17 cellular contexts compared by ENCODE assay signal in the genomic region with DNA sequence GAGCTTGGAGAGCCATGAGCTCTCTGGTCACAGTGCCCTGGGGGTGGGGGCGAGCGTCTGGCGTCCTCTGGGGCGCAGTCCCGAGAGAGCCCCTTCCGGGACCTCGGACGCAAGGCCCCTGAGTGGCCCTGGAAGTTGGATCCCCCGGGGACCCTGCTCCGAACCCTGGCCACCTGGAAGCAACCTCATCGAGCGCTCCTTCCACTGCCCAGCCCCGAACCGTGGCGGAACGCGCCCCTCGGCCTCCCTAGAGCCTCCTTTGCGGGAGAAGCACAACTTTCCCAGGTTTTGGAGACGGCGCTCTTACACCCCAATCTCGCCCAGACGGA. TPM values are rescaled to one million over a fixed set of nuclear protein-coding genes. Genes with fewer than 3 reads are reported as not detected.
DNase-seq lines count a peak whose midpoint lies in the region; ATAC-seq and TF ChIP-seq lines count a peak whose summit lies in the region.
"Had no signal": no experiment of that assay in that cellular context is flagged by ENCODE, and none has a peak within 500 bp of the region (broad histone marks: within the 10 kb centered on the region; RNA-seq: fewer than 3 reads in every experiment).

No MANE protein-coding gene starts in this region.

- H3K27ac ChIP-seq in HUES64 (ENCODE audit: low read depth, low read length) (no peak overlapping the region), ectodermal cell (ENCODE audit: insufficient read depth, low read depth, low read length, poor library complexity, severe bottlenecking) (no peak overlapping the region), skin epidermis (peak overlapping the region in 4 of 21 experiments; percentile 7 to 82 (median 46)), trophoblast cell (ENCODE audit: low read depth, low read length) (no peak overlapping the region)
- H3K27ac ChIP-seq: BLaER1, brain microvascular endothelial cell had no signal

- no peak overlapping the region for H3K14ac ChIP-seq in trophoblast cell (ENCODE audit: low read length)

- no peak overlapping the region for H2BK12ac ChIP-seq in trophoblast cell (ENCODE audit: low read length)

- TF ChIP-seq CTCF in lower leg skin (IDR thresholded peaks at IDR 0.05) = no peak

- H3K4me1 ChIP-seq in HUES64 (ENCODE audit: insufficient read depth, low read length) (no peaks in the 10 kb centered on the region), ectodermal cell (ENCODE audit: control insufficient read depth, insufficient read depth, low read length) (peaks cover 3% of the 10 kb centered on the region), trophoblast cell (ENCODE audit: control insufficient read depth in 1 of 2, insufficient read depth in 2 of 2, low read length in 2 of 2) (no peaks in the 10 kb centered on the region)
- H3K4me1 ChIP-seq: BLaER1 had no signal

- H3K18ac ChIP-seq in trophoblast cell (ENCODE audit: low read length) = no peak overlapping the region

- intact Hi-C loops in lower leg skin (cut with DNase I; ENCODE audit: low total_unique reads) = loop anchor here (10.0 kb wide), 1 partner anchor 125 kb away; no protein-coding TSS in a partner anchor

- H4K91ac ChIP-seq in trophoblast cell (ENCODE audit: low read depth, low read length) = no peak overlapping the region

- no peak overlapping the region for H3K4ac ChIP-seq in trophoblast cell (ENCODE audit: low read depth, low read length)

- DNase-seq in lower leg skin (ENCODE audit: low spot score in 2 of 2) (no peak), kidney glomerular epithelial cell (lab: John Stamatoyannopoulos, UW) (no peak), trophoblast cell (no peak)
- DNase-seq: activated CD4-positive, alpha-beta T cell treated with anti-CD3 and anti-CD28 coated beads, Interleukin-2, amount 10 ng/mL, durations not matched to agents 24 days and 14 days; brain microvascular endothelial cell; effector CD4-positive, alpha-beta T cell; islet precursor cell; MG63; NCI-H1930; NCI-H510A had no signal

- H3K4me2 ChIP-seq in trophoblast cell (ENCODE audit: low read length) = no peak overlapping the region
- H3K4me2 ChIP-seq: BLaER1 had no signal

- no peak overlapping the region for H2AFZ ChIP-seq in trophoblast cell (ENCODE audit: insufficient read depth, low read length, poor library complexity)

- peak overlapping the region; percentile 90 for H3K4me3 ChIP-seq in HUES64 (ENCODE audit: low read length)
- H3K4me3 ChIP-seq in ectodermal cell (ENCODE audit: insufficient read depth, low read depth, low read length) = peak overlapping the region; percentile 57
- peak overlapping the region; percentile 13 for H3K4me3 ChIP-seq in lower leg skin (ENCODE audit: low read depth, poor library complexity, severe bottlenecking)
- peak overlapping the region; percentile 23 to 53 (median 29) for H3K4me3 ChIP-seq in skin epidermis
- no peak overlapping the region for H3K4me3 ChIP-seq in trophoblast cell (ENCODE audit: low read depth, low read length)
- H3K4me3 ChIP-seq: BLaER1, MG63 had no signal

- no peaks in the 10 kb centered on the region for H3K36me3 ChIP-seq in HUES64 (ENCODE audit: insufficient read depth, low read length)
- no peaks in the 10 kb centered on the region for H3K36me3 ChIP-seq in ectodermal cell (ENCODE audit: control insufficient read depth, insufficient read depth, low read length)
- H3K36me3 ChIP-seq in trophoblast cell (ENCODE audit: control insufficient read depth in 1 of 2, insufficient read depth in 2 of 2, low read length in 2 of 2) = no peaks in the 10 kb centered on the region
- H3K36me3 ChIP-seq: BLaER1, brain microvascular endothelial cell, MG63 had no signal

- no peaks in the 10 kb centered on the region for H3K79me2 ChIP-seq in trophoblast cell (ENCODE audit: control insufficient read depth, insufficient read depth, low read length, poor library complexity)

- WGBS in HUES64 = under 1% methylated on average over 23 of the region's 23 CpGs
- 0 to 1% methylated on average over 23 of the region's 23 CpGs for WGBS in ectodermal cell, 2 experiments
- 1 to 13% methylated on average over 3 to 22 of the region's 23 CpGs for WGBS in lower leg skin, 2 donors
- no CpG with 5 or more reads among the region's 23 CpGs for WGBS in trophoblast cell (ENCODE audit: extremely low coverage, insufficient coverage, insufficient read length)

- ATAC-seq in HG02852 (IDR thresholded peaks at IDR 0.05; ENCODE audit: unreplicated experiment) = no peak

- H2AK5ac ChIP-seq in trophoblast cell (ENCODE audit: low read length) = no peak overlapping the region

- no peak overlapping the region for H3K23ac ChIP-seq in trophoblast cell (ENCODE audit: low read length)

- no peaks in the 10 kb centered on the region for H3K9me3 ChIP-seq in HUES64 (ENCODE audit: insufficient read depth, low read depth, low read length)
- no peaks in the 10 kb centered on the region for H3K9me3 ChIP-seq in ectodermal cell (ENCODE audit: control insufficient read depth, low read length)
- peaks cover 2% of the 10 kb centered on the region for H3K9me3 ChIP-seq in trophoblast cell (ENCODE audit: insufficient read depth, low read depth, low read length)
- H3K9me3 ChIP-seq: MG63 had no signal

- no peak overlapping the region for H2BK120ac ChIP-seq in trophoblast cell (ENCODE audit: insufficient read depth, low read length, poor library complexity)

- no peak overlapping the region for H4K8ac ChIP-seq in trophoblast cell (ENCODE audit: low read depth, low read length)

- no peak for TF ChIP-seq POLR2A in lower leg skin (IDR thresholded peaks at IDR 0.05)

- H3K27me3 ChIP-seq in HUES64 (ENCODE audit: insufficient read depth, low read length) = peaks cover 93% of the 10 kb centered on the region
- peaks cover 89% of the 10 kb centered on the region for H3K27me3 ChIP-seq in ectodermal cell (ENCODE audit: control insufficient read depth, insufficient read depth, low read length, poor library complexity, severe bottlenecking)
- peaks cover 52% of the 10 kb centered on the region for H3K27me3 ChIP-seq in trophoblast cell (ENCODE audit: insufficient read depth, low read length)

- peak overlapping the region; percentile 69; the same call in 1 of the 2 replicates for H3K9ac ChIP-seq in HUES64 (ENCODE audit: low read depth, low read length)
- no peak overlapping the region for H3K9ac ChIP-seq in trophoblast cell (ENCODE audit: low read length)
- H3K9ac ChIP-seq: BLaER1 had no signal

- H4K12ac ChIP-seq in trophoblast cell (ENCODE audit: low read depth, low read length) = no peak overlapping the region

- H2BK5ac ChIP-seq in trophoblast cell (ENCODE audit: low read depth, low read length, poor library complexity) = no peak overlapping the region

- H3K79me1 ChIP-seq in trophoblast cell (ENCODE audit: low read length) = no peaks in the 10 kb centered on the region

RNA-seq across cellular contexts. Expression of gene NOS1, which starts 1.2 kb away (rescaled TPM):
- polyA plus RNA-seq in HUES64 (2013, experiment 1 of 2) = 0.75 TPM
- 0.57 TPM for polyA plus RNA-seq in HUES64 (2013, experiment 2 of 2)
- polyA plus RNA-seq in ectodermal cell (2013, experiment 1 of 4) = 0.54 TPM
- 0.34 TPM for polyA plus RNA-seq in ectodermal cell (2013, experiment 2 of 4)
- 0.21 TPM for polyA plus RNA-seq in ectodermal cell (2013, experiment 3 of 4)
- polyA plus RNA-seq in ectodermal cell (2013, experiment 4 of 4) = 0.24 TPM
- 10 to 100 TPM in 1 of 4 donors, 1 to 10 TPM in 3; 5.4 to 10.2 (median 7.2) TPM for total RNA-seq in lower leg skin
- polyA plus RNA-seq in trophoblast cell (2013) = under 0.01 and 0.01 TPM in 2 replicates
- total RNA-seq: activated CD4-positive, alpha-beta T cell treated with anti-CD3 and anti-CD28 coated beads, Interleukin-2, amount 10 ng/mL, durations not matched to agents 24 days and 14 days; fibroblast of villous mesenchyme; subcutaneous adipose tissue had no signal
